In genomic region chr1:25760871-25761270, GRCh38 we compare ENCODE assay signal across 15 cellular contexts.
"Had no signal": no experiment of that assay in that cellular context is flagged by ENCODE, and none has a peak within 500 bp of the region (broad histone marks: within the 10 kb centered on the region; RNA-seq: fewer than 3 reads in every experiment).

No MANE protein-coding gene starts in this region.

- H3K36me3 ChIP-seq: breast epithelium, upper lobe of right lung had no signal

- DNase-seq: activated CD4-positive, alpha-beta T cell treated with anti-CD3 and anti-CD28 coated beads, Interleukin-2, amount 50 U/mL, for 4 hours; activated CD4-positive, CD25-positive, alpha-beta regulatory T cell treated with anti-CD3 and anti-CD28 coated beads, Interleukin-2, amount 50 U/mL, for 72 hours; activated naive CD4-positive, alpha-beta T cell; activated T-cell treated with anti-CD3 and anti-CD28 coated beads for 4 hours; anterior cingulate cortex; islet precursor cell; midbrain; stimulated activated CD4-positive, alpha-beta T cell treated with anti-CD3 and anti-CD28 coated beads, Interleukin-12 subunit alpha, Interleukin-12 subunit beta, amount 100 ng/mL, for 4 hours; stimulated activated CD4-positive, alpha-beta T cell treated with anti-CD3 and anti-CD28 coated beads, Interleukin-2, amount 100 ng/mL, for 24 hours; stomach; testis; upper lobe of right lung had no signal

- H3K27ac ChIP-seq: breast epithelium, hepatocyte, parathyroid adenoma, stomach, testis, upper lobe of right lung had no signal

- H3K27me3 ChIP-seq: breast epithelium, hepatocyte, stomach, testis, upper lobe of right lung had no signal

- H3K9me3 ChIP-seq: breast epithelium, stomach, testis, upper lobe of right lung had no signal

- H3K4me3 ChIP-seq: breast epithelium, hepatocyte, stomach, testis, upper lobe of right lung had no signal
